Comparison of ENCODE assay signal across 20 cellular contexts in genomic region chr2:6970551-6970950, GRCh38. TPM values are rescaled to one million over a fixed set of nuclear protein-coding genes. Genes with fewer than 3 reads are reported as not detected.
A peak's percentile ranks its signal among the peaks of the same experiment; 100 is the strongest.
DNase-seq lines count a peak whose midpoint lies in the region; ATAC-seq and TF ChIP-seq lines count a peak whose summit lies in the region.
"Had no signal": no experiment of that assay in that cellular context is flagged by ENCODE, and none has a peak within 500 bp of the region (broad histone marks: within the 10 kb centered on the region; RNA-seq: fewer than 3 reads in every experiment).

No MANE protein-coding gene starts in this region.

- H3K4me1 Mint-ChIP-seq in endodermal cell: no peaks in the 10 kb centered on the region

- H3K27me3 Mint-ChIP-seq in endodermal cell (ENCODE audit: insufficient read depth): no peaks in the 10 kb centered on the region
- H3K27me3 Mint-ChIP-seq: CD4-positive, CD25-positive, alpha-beta regulatory T cell had no signal

- no peaks in the 10 kb centered on the region for H3K9me3 ChIP-seq in endodermal cell (ENCODE audit: control insufficient read depth, low read length)

- H3K4me3 ChIP-seq in HL-60 (replicated peaks; ENCODE audit: insufficient read depth, low read length): no peak overlapping the region
- H3K4me3 ChIP-seq in endodermal cell (ENCODE audit: low read length): no peak overlapping the region
- H3K4me3 ChIP-seq: GM12878 had no signal

- H3K4me1 ChIP-seq in endodermal cell (ENCODE audit: control insufficient read depth, insufficient read depth, low read length): no peaks in the 10 kb centered on the region

- no peak overlapping the region for H3K4me3 Mint-ChIP-seq in endodermal cell
- H3K4me3 Mint-ChIP-seq: CD4-positive, CD25-positive, alpha-beta regulatory T cell; CD8-positive, alpha-beta memory T cell; HFFc6 had no signal

- no peak for ATAC-seq in HG03095 (IDR thresholded peaks at IDR 0.05; ENCODE audit: unreplicated experiment)
- ATAC-seq in HG03565 (IDR thresholded peaks at IDR 0.05; ENCODE audit: unreplicated experiment): no peak
- ATAC-seq: GM12878, HCT116 had no signal

- DNase-seq in HL-60 (ENCODE audit: low read depth in 1 of 2, low spot score in 1 of 2) (no peak), endodermal cell (peak; percentile 7), substantia nigra (lab: John Stamatoyannopoulos, UW) (no peak), AG20443 (ENCODE audit: low spot score) (no peak)
- DNase-seq: ACHN; AML-193; CD4-positive, CD25-positive, alpha-beta regulatory T cell; CD8-positive, alpha-beta memory T cell; COR-L47; DMS 273 treated with DMSO at 0.1 percent for 48 hours; DMS53; DND-41; EL; GOT3; H7; HFFc6 had no signal

- H3K9ac ChIP-seq in endodermal cell (ENCODE audit: extremely low read depth, low read length, poor library complexity, severe bottlenecking): no peak overlapping the region

- peaks cover 8% of the 10 kb centered on the region for H3K36me3 Mint-ChIP-seq in endodermal cell (ENCODE audit: low read depth)

- H3K27ac Mint-ChIP-seq in endodermal cell: no peak overlapping the region
- H3K27ac Mint-ChIP-seq: HFFc6 had no signal

- no peaks in the 10 kb centered on the region for H3K36me3 ChIP-seq in endodermal cell (ENCODE audit: control insufficient read depth, insufficient read depth, low read length)

- TF ChIP-seq CTCF in HL-60 (IDR thresholded peaks at IDR 0.05; ENCODE audit: insufficient read depth, low read length): no peak
- TF ChIP-seq CTCF in endodermal cell (conservative IDR thresholded peaks at IDR 0.05): no peak

- 80 to 95% methylated on average over 1 of the region's 1 CpG for WGBS in endodermal cell (ENCODE audit: insufficient coverage in 1 of 2, insufficient read length in 1 of 2), 2 experiments

- 0 out of 2 replicates have a peak overlapping the region, but pooled peaks have one; percentile 21 for H3K27ac ChIP-seq in HL-60 (replicated peaks)
- H3K27ac ChIP-seq in endodermal cell (ENCODE audit: low read depth, low read length): no peak overlapping the region
- H3K27ac ChIP-seq in substantia nigra (ENCODE audit: low read depth, low read length, poor library complexity, severe bottlenecking): peak overlapping the region; percentile 49

- H3K9me3 Mint-ChIP-seq in endodermal cell: no peaks in the 10 kb centered on the region
- H3K9me3 Mint-ChIP-seq: CD4-positive, CD25-positive, alpha-beta regulatory T cell; CD8-positive, alpha-beta memory T cell had no signal

- no peaks in the 10 kb centered on the region for H3K27me3 ChIP-seq in HL-60 (ENCODE audit: insufficient read depth, poor library complexity, severe bottlenecking)
- H3K27me3 ChIP-seq in endodermal cell (ENCODE audit: control insufficient read depth, insufficient read depth, low read length, poor library complexity, severe bottlenecking): no peaks in the 10 kb centered on the region

RNA-seq across cellular contexts. Expression of gene RNF144A, which starts 53.3 kb away (rescaled TPM):
- total RNA-seq in endodermal cell: 10 to 100 TPM; 12.4 to 26.0 TPM
- polyA plus RNA-seq in endodermal cell (2013, experiment 1 of 2): 31.7 TPM
- 25.7 TPM for polyA plus RNA-seq in endodermal cell (2013, experiment 2 of 2)
- total RNA-seq: HFFc6 had no signal
